ENCODE assay signal across 10 cellular contexts in genomic region chr4:11470709-11471441, GRCh38. TPM values are rescaled to one million over a fixed set of nuclear protein-coding genes. Genes with fewer than 3 reads are reported as not detected.
A peak's percentile ranks its signal among the peaks of the same experiment; 100 is the strongest.
DNase-seq lines count a peak whose midpoint lies in the region; ATAC-seq and TF ChIP-seq lines count a peak whose summit lies in the region.
"Had no signal": no experiment of that assay in that cellular context is flagged by ENCODE, and none has a peak within 500 bp of the region (broad histone marks: within the 10 kb centered on the region; RNA-seq: fewer than 3 reads in every experiment).

No MANE protein-coding gene starts in this region.

- peaks cover 40 to 47% of the 10 kb centered on the region in 2 experiments for H3K4me1 ChIP-seq in neutrophil (ENCODE audit: control insufficient read depth in 1 of 2, insufficient read depth in 1 of 2, low read depth in 1 of 2, low read length in 1 of 2)

- peak overlapping the region; percentile 11 for H3K4me3 Mint-ChIP-seq in T-helper 1 cell treated with Interleukin-12 subunit alpha and Interleukin-12 subunit beta and Interleukin-4 antibody, amounts not matched to agents 30 μg/mL and 1 μg/mL, for 36 hours
- H3K4me3 Mint-ChIP-seq in activated CD4-positive, alpha-beta T cell treated with anti-CD3 and anti-CD28 coated beads, Interleukin-2, amount 10 ng/mL, durations not matched to agents 24 days and 14 days: peak overlapping the region; percentile 5

- peak overlapping the region; percentile 58 for H3K27ac Mint-ChIP-seq in T-helper 1 cell treated with Interleukin-12 subunit alpha and Interleukin-12 subunit beta and Interleukin-4 antibody, amounts not matched to agents 30 μg/mL and 1 μg/mL, for 36 hours
- peak overlapping the region; percentile 1 for H3K27ac Mint-ChIP-seq in activated CD4-positive, alpha-beta T cell treated with anti-CD3 and anti-CD28 coated beads, Interleukin-2, amount 10 ng/mL, durations not matched to agents 24 days and 14 days

- peaks cover 37% of the 10 kb centered on the region for H3K4me1 Mint-ChIP-seq in T-helper 1 cell treated with Interleukin-12 subunit alpha and Interleukin-12 subunit beta and Interleukin-4 antibody, amounts not matched to agents 30 μg/mL and 1 μg/mL, for 36 hours (ENCODE audit: low read depth)
- peaks cover 36% of the 10 kb centered on the region for H3K4me1 Mint-ChIP-seq in activated CD4-positive, alpha-beta T cell treated with anti-CD3 and anti-CD28 coated beads, Interleukin-2, amount 10 ng/mL, durations not matched to agents 24 days and 14 days

- no peaks in the 10 kb centered on the region for H3K9me3 ChIP-seq in neutrophil

- ATAC-seq in HG02938 (IDR thresholded peaks at IDR 0.05; ENCODE audit: unreplicated experiment): peak; percentile 18

- peaks cover 2% of the 10 kb centered on the region for H3K36me3 Mint-ChIP-seq in T-helper 1 cell treated with Interleukin-12 subunit alpha and Interleukin-12 subunit beta and Interleukin-4 antibody, amounts not matched to agents 30 μg/mL and 1 μg/mL, for 36 hours (ENCODE audit: low read depth)
- peaks cover 3% of the 10 kb centered on the region for H3K36me3 Mint-ChIP-seq in activated CD4-positive, alpha-beta T cell treated with anti-CD3 and anti-CD28 coated beads, Interleukin-2, amount 10 ng/mL, durations not matched to agents 24 days and 14 days (ENCODE audit: low read depth)

- no peaks in the 10 kb centered on the region for H3K27me3 ChIP-seq in neutrophil

- H3K4me3 ChIP-seq in neutrophil (ENCODE audit: low read depth in 1 of 2, low read length in 1 of 2): peak overlapping the region in 1 of 2 experiments; percentile 52

- peaks cover 9% of the 10 kb centered on the region for H3K9me3 Mint-ChIP-seq in T-helper 1 cell treated with Interleukin-12 subunit alpha and Interleukin-12 subunit beta and Interleukin-4 antibody, amounts not matched to agents 30 μg/mL and 1 μg/mL, for 36 hours
- H3K9me3 Mint-ChIP-seq in activated CD4-positive, alpha-beta T cell treated with anti-CD3 and anti-CD28 coated beads, Interleukin-2, amount 10 ng/mL, durations not matched to agents 24 days and 14 days: peaks cover 7% of the 10 kb centered on the region

- DNase-seq in T-helper 1 cell: no peak
- DNase-seq in activated CD4-positive, alpha-beta T cell treated with anti-CD3 and anti-CD28 coated beads, Interleukin-2, amount 10 ng/mL, durations not matched to agents 24 days and 14 days: peak; percentile 66
- DNase-seq in mesenteric fat pad (ENCODE audit: low spot score): no peak
- no peak for DNase-seq in substantia nigra (lab: John Stamatoyannopoulos, UW)
- no peak for DNase-seq in GM19238 (ENCODE audit: insufficient read length, low spot score)
- DNase-seq: NCI-H446 treated with DMSO at 0.1 percent for 48 hours had no signal

- peak overlapping the region; percentile 86 for H3K27ac ChIP-seq in neutrophil
- H3K27ac ChIP-seq in substantia nigra (ENCODE audit: low read depth, low read length, poor library complexity, severe bottlenecking): no peak overlapping the region

- intact Hi-C loops in activated CD4-positive, alpha-beta T cell treated with anti-CD3 and anti-CD28 coated beads, Interleukin-2, amount 10 ng/mL, durations not matched to agents 24 days and 14 days (cut with micrococcal nuclease): loop anchor here (1.0 to 10.0 kb wide), 4 partner anchors 9 to 889 kb away; no protein-coding TSS in a partner anchor

- H3K27me3 Mint-ChIP-seq in T-helper 1 cell treated with Interleukin-12 subunit alpha and Interleukin-12 subunit beta and Interleukin-4 antibody, amounts not matched to agents 30 μg/mL and 1 μg/mL, for 36 hours (ENCODE audit: low read depth): peaks cover 17% of the 10 kb centered on the region
- peaks cover 2% of the 10 kb centered on the region for H3K27me3 Mint-ChIP-seq in activated CD4-positive, alpha-beta T cell treated with anti-CD3 and anti-CD28 coated beads, Interleukin-2, amount 10 ng/mL, durations not matched to agents 24 days and 14 days

- no peaks in the 10 kb centered on the region for H3K36me3 ChIP-seq in neutrophil

- TF ChIP-seq CTCF in neutrophil (IDR thresholded peaks at IDR 0.05): no peak

RNA-seq across cellular contexts. Expression of gene HS3ST1, which starts 42.2 kb away (rescaled TPM):
- 0.23 and 0.66 TPM in 2 replicates for total RNA-seq in activated CD4-positive, alpha-beta T cell treated with anti-CD3 and anti-CD28 coated beads, Interleukin-2, amount 10 ng/mL, durations not matched to agents 24 days and 14 days
- 4.2 TPM for total RNA-seq in mesenteric fat pad
- total RNA-seq: A172 had no signal
